In the genomic region with DNA sequence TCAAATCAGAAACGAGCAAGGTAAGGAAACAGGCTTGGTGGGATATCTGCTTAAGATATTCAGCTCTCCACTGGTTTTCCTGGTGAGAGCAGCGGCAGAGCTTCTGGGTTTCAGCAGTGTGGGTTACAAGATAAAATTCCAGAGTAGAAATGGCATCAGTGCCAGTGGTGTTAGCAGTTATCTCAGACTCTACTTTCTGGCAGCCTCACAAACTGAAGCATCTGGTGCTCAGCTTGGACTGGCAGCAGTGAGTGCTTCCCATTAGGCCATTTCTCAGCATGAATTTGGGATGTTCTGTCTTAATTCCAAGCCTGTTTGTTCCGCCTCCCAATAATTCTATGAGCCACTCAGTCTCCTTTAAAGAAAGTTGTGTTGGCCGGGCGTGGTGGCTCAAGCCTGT, we compare ENCODE assay signal across 19 cellular contexts. TPM values are rescaled to one million over a fixed set of nuclear protein-coding genes. Genes with fewer than 3 reads are reported as not detected.
DNase-seq lines count a peak whose midpoint lies in the region; ATAC-seq, FAIRE-seq and TF ChIP-seq lines count a peak whose summit lies in the region.
"Had no signal": no experiment of that assay in that cellular context is flagged by ENCODE, and none has a peak within 500 bp of the region (broad histone marks: within the 10 kb centered on the region; RNA-seq: fewer than 3 reads in every experiment).

No MANE protein-coding gene starts in this region.

- H3K4me1 Mint-ChIP-seq in CD8-positive, alpha-beta memory T cell = peaks cover 70 to 96% (median 84%) of the 10 kb centered on the region in 3 donors
- peaks cover 87% of the 10 kb centered on the region for H3K4me1 Mint-ChIP-seq in activated naive CD8-positive, alpha-beta T cell (ENCODE audit: low read depth)
- no peaks in the 10 kb centered on the region for H3K4me1 Mint-ChIP-seq in glutamatergic neuron (ENCODE audit: low read depth, unreplicated experiment)

- H3K4me1 ChIP-seq in CD8-positive, alpha-beta memory T cell (ENCODE audit: insufficient read depth, low read length) = peaks cover 70% of the 10 kb centered on the region

- ATAC-seq in left ventricle myocardium superior = peak; percentile 81
- no peak for ATAC-seq in GM21723 (IDR thresholded peaks at IDR 0.05; ENCODE audit: unreplicated experiment)

- H3K4me3 ChIP-seq in AG10803 (ENCODE audit: low read length) = no peak overlapping the region
- H3K4me3 ChIP-seq in CD8-positive, alpha-beta memory T cell (ENCODE audit: low read length) = no peak overlapping the region
- H3K4me3 ChIP-seq: ovary had no signal

- POLR2A ChIA-PET in CD8-positive, alpha-beta memory T cell (lab: Charles Lee) = no interaction called here

- CTCF ChIA-PET in CD8-positive, alpha-beta memory T cell (lab: Charles Lee) = interaction anchor here (1.0 to 2.7 kb wide), 3 partner anchors 13 to 30 kb away, joined by 3 to 11 read pairs (median 5); no protein-coding TSS in a partner anchor

- FAIRE-seq in RCC 7860 (lab: Jason Lieb, UNC) = no peak
- FAIRE-seq: GM12892, HTR-8/SVneo had no signal

- H3K36me3 Mint-ChIP-seq in CD8-positive, alpha-beta memory T cell = peaks cover 4 to 91% (median 28%) of the 10 kb centered on the region in 3 donors
- peaks cover 34% of the 10 kb centered on the region for H3K36me3 Mint-ChIP-seq in activated naive CD8-positive, alpha-beta T cell
- H3K36me3 Mint-ChIP-seq in glutamatergic neuron (ENCODE audit: unreplicated experiment) = no peaks in the 10 kb centered on the region

- no peak for TF ChIP-seq CTCF in AG10803 (conservative IDR thresholded peaks at IDR 0.05; ENCODE audit: low read length)
- TF ChIP-seq CTCF in glutamatergic neuron (IDR thresholded peaks at IDR 0.05; ENCODE audit: partially characterized antibody, unreplicated experiment) = no peak

- H3K27ac ChIP-seq in CD8-positive, alpha-beta memory T cell (ENCODE audit: low read depth, low read length) = no peak overlapping the region
- H3K27ac ChIP-seq: ovary had no signal

- DNase-seq in AG10803 (ENCODE audit: low read depth) (peak; percentile 54), left ventricle myocardium superior (no peak), glutamatergic neuron (no peak), OCI-M2 (lab: John Stamatoyannopoulos, UW; ENCODE audit: unreplicated experiment) (no peak), RCC 7860 (ENCODE audit: low spot score) (no peak)
- DNase-seq in CD8-positive, alpha-beta memory T cell = no peak
- DNase-seq: activated CD4-positive, alpha-beta T cell treated with anti-CD3 and anti-CD28 coated beads for 48 hours; EL; islet precursor cell; NCI-H2107; ovary; SHP77; T1000 had no signal

- intact Hi-C loops in left ventricle myocardium superior (cut with micrococcal nuclease) = no loop called here

- peaks cover 46% of the 10 kb centered on the region for H3K36me3 ChIP-seq in CD8-positive, alpha-beta memory T cell (ENCODE audit: insufficient read depth, low read length)
- H3K36me3 ChIP-seq: ovary had no signal

- no peaks in the 10 kb centered on the region for H3K9me3 Mint-ChIP-seq in CD8-positive, alpha-beta memory T cell
- H3K9me3 Mint-ChIP-seq in activated naive CD8-positive, alpha-beta T cell (ENCODE audit: low read depth) = no peaks in the 10 kb centered on the region
- H3K9me3 Mint-ChIP-seq in glutamatergic neuron (ENCODE audit: unreplicated experiment) = no peaks in the 10 kb centered on the region
- H3K9me3 Mint-ChIP-seq: brain had no signal

- no peaks in the 10 kb centered on the region for H3K9me3 ChIP-seq in CD8-positive, alpha-beta memory T cell (ENCODE audit: low read length)
- H3K9me3 ChIP-seq: BLaER1 treated with 17β-estradiol and CSF1 and Interleukin-3, amounts not matched to agents 10 nM and 100 nM; ovary had no signal

- H3K27me3 ChIP-seq in CD8-positive, alpha-beta memory T cell (ENCODE audit: insufficient read depth, low read length, poor library complexity, severe bottlenecking) = no peaks in the 10 kb centered on the region
- H3K27me3 ChIP-seq: BLaER1 treated with 17β-estradiol and CSF1 and Interleukin-3, amounts not matched to agents 10 nM and 100 nM; ovary had no signal

- H3K27ac Mint-ChIP-seq in CD8-positive, alpha-beta memory T cell = peak overlapping the region in 6 of 8 donors; percentile 15 to 83 (median 72)
- H3K27ac Mint-ChIP-seq in activated naive CD8-positive, alpha-beta T cell = peak overlapping the region; percentile 87
- H3K27ac Mint-ChIP-seq in glutamatergic neuron (ENCODE audit: unreplicated experiment) = no peak overlapping the region

- H3K4me3 Mint-ChIP-seq in CD8-positive, alpha-beta memory T cell = no peak overlapping the region
- peak overlapping the region; percentile 77 for H3K4me3 Mint-ChIP-seq in activated naive CD8-positive, alpha-beta T cell
- no peak overlapping the region for H3K4me3 Mint-ChIP-seq in glutamatergic neuron (ENCODE audit: unreplicated experiment)
- H3K4me3 Mint-ChIP-seq: brain had no signal

- no peaks in the 10 kb centered on the region for H3K27me3 Mint-ChIP-seq in CD8-positive, alpha-beta memory T cell
- H3K27me3 Mint-ChIP-seq in activated naive CD8-positive, alpha-beta T cell = no peaks in the 10 kb centered on the region
- no peaks in the 10 kb centered on the region for H3K27me3 Mint-ChIP-seq in glutamatergic neuron (ENCODE audit: unreplicated experiment)
- H3K27me3 Mint-ChIP-seq: brain had no signal

RNA-seq across cellular contexts. Expression of a gene that starts 6.9 kb away (rescaled TPM):
- 1 to 10 TPM in 1 of 2 experiments, under 1 TPM in 1; 0.93 to 1.1 TPM for total RNA-seq in CD8-positive, alpha-beta memory T cell
- 0.60 TPM for polyA plus RNA-seq in CD8-positive, alpha-beta memory T cell
- total RNA-seq in left ventricle myocardium superior (1.1 TPM), glutamatergic neuron (ENCODE audit: unreplicated experiment) (2.0 TPM)

RNA-seq across cellular contexts. Expression of a gene that starts 7.4 kb away (rescaled TPM):
- total RNA-seq in CD8-positive, alpha-beta memory T cell = 100 to 1,000 TPM; 122 TPM
- polyA plus RNA-seq in CD8-positive, alpha-beta memory T cell = 167 TPM
- 163 TPM for total RNA-seq in left ventricle myocardium superior
- total RNA-seq in glutamatergic neuron (ENCODE audit: unreplicated experiment) = 26.8 TPM

RNA-seq across cellular contexts. Expression of a gene that starts 29.9 kb away (rescaled TPM):
- under 1 TPM in 1 of 2 experiments, not detected in 1; 0.07 TPM for total RNA-seq in CD8-positive, alpha-beta memory T cell
- not detected for polyA plus RNA-seq in CD8-positive, alpha-beta memory T cell
- total RNA-seq in left ventricle myocardium superior = not detected
- total RNA-seq in glutamatergic neuron (ENCODE audit: unreplicated experiment) = 0.44 TPM
